22 cellular contexts compared by ENCODE assay signal in genomic region chr10:15603446-15604011, GRCh38.
"Had no signal": no experiment of that assay in that cellular context is flagged by ENCODE, and none has a peak within 500 bp of the region (broad histone marks: within the 10 kb centered on the region; RNA-seq: fewer than 3 reads in every experiment).

No MANE protein-coding gene starts in this region.

- H3K27me3 ChIP-seq: heart right ventricle, tibial artery had no signal

- H3K4me3 Mint-ChIP-seq: activated naive CD8-positive, alpha-beta T cell treated with anti-CD3 and anti-CD28 coated beads for 36 hours; endodermal cell; naive thymus-derived CD4-positive, alpha-beta T cell; neural crest cell had no signal

- H3K4me3 ChIP-seq: coronary artery, heart right ventricle, lower lobe of right lung, tibial artery had no signal

- H3K36me3 Mint-ChIP-seq: activated naive CD8-positive, alpha-beta T cell treated with anti-CD3 and anti-CD28 coated beads for 36 hours; naive thymus-derived CD4-positive, alpha-beta T cell had no signal

- H3K27ac ChIP-seq: coronary artery, epithelial cell of prostate, lower lobe of right lung had no signal

- H3K9me3 ChIP-seq: heart right ventricle, lower lobe of right lung, tibial artery had no signal

- H3K4me1 Mint-ChIP-seq: activated naive CD8-positive, alpha-beta T cell treated with anti-CD3 and anti-CD28 coated beads for 36 hours; endodermal cell; naive thymus-derived CD4-positive, alpha-beta T cell had no signal

- H3K4me1 ChIP-seq: lower lobe of right lung had no signal

- H3K27me3 Mint-ChIP-seq: progenitor cell of endocrine pancreas had no signal

- DNase-seq: activated CD4-positive, alpha-beta T cell treated with anti-CD3 and anti-CD28 coated beads for 4 hours; activated CD4-positive, alpha-beta T cell treated with anti-CD3 and anti-CD28 coated beads, Interleukin-2, amount 50 U/mL, for 48 hours; activated CD4-positive, CD25-positive, alpha-beta regulatory T cell; activated CD8-positive, alpha-beta memory T cell treated with anti-CD3 and anti-CD28 coated beads, Interleukin-2, amount 50 U/mL, for 48 hours; activated naive CD4-positive, alpha-beta T cell treated with Interleukin-2 at 50 U/mL for 16 hours; activated naive CD8-positive, alpha-beta T cell treated with anti-CD3 and anti-CD28 coated beads for 36 hours; activated T-cell treated with anti-CD3 and anti-CD28 coated beads, Interleukin-2, amount 50 U/mL, for 48 hours; cerebellar nuclear complex; endodermal cell; heart right ventricle; islet precursor cell; left cardiac atrium; lower lobe of right lung; naive thymus-derived CD4-positive, alpha-beta T cell; stimulated activated CD4-positive, alpha-beta T cell treated with anti-CD3 and anti-CD28 coated beads, Interleukin-12 subunit alpha, Interleukin-12 subunit beta, amount 100 ng/mL, for 4 hours; stimulated activated CD4-positive, alpha-beta T cell treated with anti-CD3 and anti-CD28 coated beads, Interleukin-4, amount 100 ng/mL, for 4 hours; stimulated activated naive CD8-positive, alpha-beta T cell treated with anti-CD3 and anti-CD28 coated beads, Interleukin-15, Interleukin-2, amounts not matched to agents 100 U/mL and 50 U/mL, for 24 hours; tibial artery had no signal

- ATAC-seq: left cardiac atrium; lower lobe of right lung; naive thymus-derived CD4-positive, alpha-beta T cell; stimulated activated naive CD8-positive, alpha-beta T cell treated with anti-CD3 and anti-CD28 coated beads, Interleukin-15, Interleukin-2, amounts not matched to agents 100 U/mL and 50 U/mL, for 24 hours had no signal

- H3K9me3 Mint-ChIP-seq: activated naive CD8-positive, alpha-beta T cell treated with anti-CD3 and anti-CD28 coated beads for 36 hours; endodermal cell; neural crest cell had no signal

- H3K36me3 ChIP-seq: heart right ventricle, lower lobe of right lung had no signal
